Comparison of ENCODE assay signal across 23 cellular contexts in genomic region chr5:177604116-177604521, GRCh38.
"Had no signal": no experiment of that assay in that cellular context is flagged by ENCODE, and none has a peak within 500 bp of the region (broad histone marks: within the 10 kb centered on the region; RNA-seq: fewer than 3 reads in every experiment).

No MANE protein-coding gene starts in this region.

- H3K27me3 ChIP-seq: left lung, pancreas, tibial artery, upper lobe of right lung had no signal

- DNase-seq: activated CD4-positive, alpha-beta memory T cell treated with anti-CD3 and anti-CD28 coated beads, Interleukin-2, amount 10 ng/mL, durations not matched to agents 7 days and 5 days; activated CD4-positive, alpha-beta T cell treated with anti-CD3 and anti-CD28 coated beads, Interleukin-2, amount 10 ng/mL, durations not matched to agents 7 days and 5 days; activated CD4-positive, CD25-positive, alpha-beta regulatory T cell treated with anti-CD3 and anti-CD28 coated beads, Interleukin-2, amount 50 U/mL, for 72 hours; activated naive CD8-positive, alpha-beta T cell treated with anti-CD3 and anti-CD28 coated beads, Interleukin-2, amount 50 U/mL, for 24 hours; activated T-cell treated with anti-CD3 and anti-CD28 coated beads, Interleukin-2, amount 50 U/mL, for 48 hours; amygdala; caudate nucleus; endodermal cell; foreskin fibroblast; kidney glomerular epithelial cell; left lung; lower lobe of right lung; mesenchymal stem cell; naive thymus-derived CD8-positive, alpha-beta T cell; nucleus accumbens; psoas muscle; stimulated activated CD4-positive, alpha-beta T cell treated with anti-CD3 and anti-CD28 coated beads, Interleukin-2, amount 100 ng/mL, for 48 hours; stimulated activated naive CD8-positive, alpha-beta T cell treated with anti-CD3 and anti-CD28 coated beads, Interleukin-15, amount 100 ng/mL, for 72 hours; T-helper 2 cell; tibial artery; upper lobe of right lung had no signal

- ATAC-seq: activated naive CD8-positive, alpha-beta T cell treated with anti-CD3 and anti-CD28 coated beads, Interleukin-2, amount 50 U/mL, for 24 hours; esophagus mucosa; left lung; lower lobe of right lung; naive thymus-derived CD8-positive, alpha-beta T cell; pancreas; psoas muscle; stimulated activated naive CD8-positive, alpha-beta T cell treated with anti-CD3 and anti-CD28 coated beads, Interleukin-15, amount 100 ng/mL, for 72 hours; upper lobe of right lung had no signal

- FAIRE-seq: pancreas had no signal

- H3K36me3 ChIP-seq: pancreas, upper lobe of right lung had no signal

- H3K27ac ChIP-seq: left lung, lower lobe of right lung, pancreas, psoas muscle, tibial artery, upper lobe of right lung had no signal

- H3K4me3 ChIP-seq: left lung, lower lobe of right lung, pancreas, psoas muscle, tibial artery, upper lobe of right lung had no signal

- H3K9me3 ChIP-seq: left lung, lower lobe of right lung, pancreas, psoas muscle, tibial artery, upper lobe of right lung had no signal
